Comparison of ENCODE assay signal across 1 cellular context in genomic region chr2:36525245-36525644, GRCh38.
TF ChIP-seq lines count a peak whose summit lies in the region.

No MANE protein-coding gene starts in this region.

TF ChIP-seq in HepG2, 621 proteins besides CTCF, POLR2A, EP300 and RAD21:
- TF ChIP-seq, protein P1, sequence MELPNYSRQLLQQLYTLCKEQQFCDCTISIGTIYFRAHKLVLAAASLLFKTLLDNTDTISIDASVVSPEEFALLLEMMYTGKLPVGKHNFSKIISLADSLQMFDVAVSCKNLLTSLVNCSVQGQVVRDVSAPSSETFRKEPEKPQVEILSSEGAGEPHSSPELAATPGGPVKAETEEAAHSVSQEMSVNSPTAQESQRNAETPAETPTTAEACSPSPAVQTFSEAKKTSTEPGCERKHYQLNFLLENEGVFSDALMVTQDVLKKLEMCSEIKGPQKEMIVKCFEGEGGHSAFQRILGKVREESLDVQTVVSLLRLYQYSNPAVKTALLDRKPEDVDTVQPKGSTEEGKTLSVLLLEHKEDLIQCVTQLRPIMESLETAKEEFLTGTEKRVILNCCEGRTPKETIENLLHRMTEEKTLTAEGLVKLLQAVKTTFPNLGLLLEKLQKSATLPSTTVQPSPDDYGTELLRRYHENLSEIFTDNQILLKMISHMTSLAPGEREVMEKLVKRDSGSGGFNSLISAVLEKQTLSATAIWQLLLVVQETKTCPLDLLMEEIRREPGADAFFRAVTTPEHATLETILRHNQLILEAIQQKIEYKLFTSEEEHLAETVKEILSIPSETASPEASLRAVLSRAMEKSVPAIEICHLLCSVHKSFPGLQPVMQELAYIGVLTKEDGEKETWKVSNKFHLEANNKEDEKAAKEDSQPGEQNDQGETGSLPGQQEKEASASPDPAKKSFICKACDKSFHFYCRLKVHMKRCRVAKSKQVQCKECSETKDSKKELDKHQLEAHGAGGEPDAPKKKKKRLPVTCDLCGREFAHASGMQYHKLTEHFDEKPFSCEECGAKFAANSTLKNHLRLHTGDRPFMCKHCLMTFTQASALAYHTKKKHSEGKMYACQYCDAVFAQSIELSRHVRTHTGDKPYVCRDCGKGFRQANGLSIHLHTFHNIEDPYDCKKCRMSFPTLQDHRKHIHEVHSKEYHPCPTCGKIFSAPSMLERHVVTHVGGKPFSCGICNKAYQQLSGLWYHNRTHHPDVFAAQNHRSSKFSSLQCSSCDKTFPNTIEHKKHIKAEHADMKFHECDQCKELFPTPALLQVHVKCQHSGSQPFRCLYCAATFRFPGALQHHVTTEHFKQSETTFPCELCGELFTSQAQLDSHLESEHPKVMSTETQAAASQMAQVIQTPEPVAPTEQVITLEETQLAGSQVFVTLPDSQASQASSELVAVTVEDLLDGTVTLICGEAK (IDR thresholded peaks at IDR 0.05), result no peak
- TF ChIP-seq, protein P1 (CRISPR knock-in tag; IDR thresholded peaks at IDR 0.05), result no peak
- TF ChIP-seq HCFC1 (IDR thresholded peaks at IDR 0.05; ENCODE audit: low read depth, low read length) (no peak), RBM22 (optimal IDR thresholded peaks at IDR 0.05; ENCODE audit: low read length) (peak; percentile 37), ZSCAN12 (CRISPR knock-in tag; IDR thresholded peaks at IDR 0.05) (no peak), CENPT (CRISPR knock-in tag; IDR thresholded peaks at IDR 0.05; ENCODE audit: low read depth) (no peak)
TF ChIP-seq in HepG2: peak in this region for 1.
